In genomic region chr15:46386356-46386755, GRCh38 we compare ENCODE assay signal across 18 cellular contexts.
DNase-seq lines count a peak whose midpoint lies in the region; ATAC-seq, FAIRE-seq and TF ChIP-seq lines count a peak whose summit lies in the region.
"Had no signal": no experiment of that assay in that cellular context is flagged by ENCODE, and none has a peak within 500 bp of the region (broad histone marks: within the 10 kb centered on the region; RNA-seq: fewer than 3 reads in every experiment).

No MANE protein-coding gene starts in this region.

- ATAC-seq in RWPE2 (ENCODE audit: low read depth) (peak; percentile 54; the same call in 2 of the 3 replicates), GM19023 (IDR thresholded peaks at IDR 0.05; ENCODE audit: unreplicated experiment) (no peak)

- no peaks in the 10 kb centered on the region for H3K27me3 Mint-ChIP-seq in CD4-positive, alpha-beta memory T cell
- no peaks in the 10 kb centered on the region for H3K27me3 Mint-ChIP-seq in T-helper 2 cell treated with Interferon-gamma antibody and Interleukin-4, amounts not matched to agents 5 μg/mL and 100 μg/mL, for 36 hours (ENCODE audit: low read depth)
- H3K27me3 Mint-ChIP-seq: IgD-negative memory B cell had no signal

- POLR2A ChIA-PET in CD4-positive, alpha-beta memory T cell (lab: Charles Lee; ENCODE audit: partially characterized antibody), result no interaction called here

- no peak overlapping the region for H3K4me3 Mint-ChIP-seq in CD4-positive, alpha-beta memory T cell
- no peak overlapping the region for H3K4me3 Mint-ChIP-seq in T-helper 2 cell treated with Interferon-gamma antibody and Interleukin-4, amounts not matched to agents 5 μg/mL and 100 μg/mL, for 36 hours
- H3K4me3 Mint-ChIP-seq: CD14-positive monocyte; CD8-positive, alpha-beta memory T cell; HFFc6; IgD-negative memory B cell had no signal

- H2AK5ac ChIP-seq in mesenchymal stem cell (ENCODE audit: low read length, severe bottlenecking), result no peak overlapping the region

- H2BK5ac ChIP-seq in mesenchymal stem cell (ENCODE audit: low read depth, low read length, poor library complexity, severe bottlenecking), result no peak overlapping the region

- no peak overlapping the region for H3K4ac ChIP-seq in mesenchymal stem cell (ENCODE audit: low read depth in 1 of 2, low read length in 2 of 2)

- TF ChIP-seq POLR2A in GM12891 (IDR thresholded peaks at IDR 0.05; ENCODE audit: low read depth, low read length), result no peak

- H2BK15ac ChIP-seq in mesenchymal stem cell (ENCODE audit: low read depth, poor library complexity, severe bottlenecking), result no peak overlapping the region

- H3K14ac ChIP-seq in mesenchymal stem cell (ENCODE audit: low read length in 2 of 2), result no peak overlapping the region

- H3K18ac ChIP-seq in mesenchymal stem cell (ENCODE audit: low read depth in 1 of 2, low read length in 2 of 2), result no peak overlapping the region

- H3K23ac ChIP-seq in mesenchymal stem cell (ENCODE audit: low read length in 2 of 2), result no peak overlapping the region

- H2BK120ac ChIP-seq in mesenchymal stem cell (ENCODE audit: low read depth, low read length), result no peak overlapping the region

- H3K9ac ChIP-seq in mesenchymal stem cell (ENCODE audit: low read length), result no peak overlapping the region

- DNase-seq in COLO829 (ENCODE audit: low spot score) (peak; percentile 38), HT1080 (ENCODE audit: low read depth) (peak; percentile 52), RWPE2 (ENCODE audit: low spot score) (no peak), mesenchymal stem cell (peak; percentile 1), GM12891 (ENCODE audit: insufficient read length, low spot score) (no peak)
- DNase-seq in CD4-positive, alpha-beta memory T cell, result no peak
- DNase-seq in T-helper 2 cell treated with Interferon-gamma antibody and Interleukin-4, amounts not matched to agents 5 μg/mL and 100 μg/mL, for 36 hours (ENCODE audit: low spot score), result no peak
- DNase-seq: CD8-positive, alpha-beta memory T cell; DMS53; HCEC 1CT; HFFc6; KG1 had no signal

- peaks cover 2 to 15% (median 11%) of the 10 kb centered on the region in 8 donors for H3K9me3 Mint-ChIP-seq in CD4-positive, alpha-beta memory T cell
- peaks cover 55% of the 10 kb centered on the region for H3K9me3 Mint-ChIP-seq in T-helper 2 cell treated with Interferon-gamma antibody and Interleukin-4, amounts not matched to agents 5 μg/mL and 100 μg/mL, for 36 hours

- intact Hi-C loops in CD4-positive, alpha-beta memory T cell (cut with micrococcal nuclease), result no loop called here

- no peaks in the 10 kb centered on the region for H3K79me1 ChIP-seq in mesenchymal stem cell (replicated peaks; ENCODE audit: low read length, poor library complexity, severe bottlenecking)

- H3K36me3 ChIP-seq in RWPE2 (ENCODE audit: low read depth) (no peaks in the 10 kb centered on the region), mesenchymal stem cell (ENCODE audit: control insufficient read depth in 1 of 2, insufficient read depth in 2 of 2, low read depth in 1 of 2, low read length in 2 of 2) (no peaks in the 10 kb centered on the region)
- H3K36me3 ChIP-seq in CD4-positive, alpha-beta memory T cell (ENCODE audit: insufficient read depth, low read length), result no peaks in the 10 kb centered on the region

- no peak overlapping the region for H3K4me2 ChIP-seq in mesenchymal stem cell (ENCODE audit: low read length, poor library complexity, severe bottlenecking)

- H3K36me3 Mint-ChIP-seq in CD4-positive, alpha-beta memory T cell, result no peaks in the 10 kb centered on the region
- H3K36me3 Mint-ChIP-seq in T-helper 2 cell treated with Interferon-gamma antibody and Interleukin-4, amounts not matched to agents 5 μg/mL and 100 μg/mL, for 36 hours (ENCODE audit: low read depth), result no peaks in the 10 kb centered on the region
- H3K36me3 Mint-ChIP-seq: CD14-positive monocyte; CD8-positive, alpha-beta memory T cell; IgD-negative memory B cell had no signal

- no peak overlapping the region for H2BK12ac ChIP-seq in mesenchymal stem cell (ENCODE audit: low read length in 2 of 2)

- H3K9me3 ChIP-seq in RWPE2 (ENCODE audit: severe bottlenecking) (peaks cover 2% of the 10 kb centered on the region), mesenchymal stem cell (ENCODE audit: control insufficient read depth, low read length) (peaks cover 7% of the 10 kb centered on the region)
- H3K9me3 ChIP-seq in CD4-positive, alpha-beta memory T cell (ENCODE audit: control insufficient read depth in 1 of 2, low read length in 2 of 2), result peaks cover 0 to 3% of the 10 kb centered on the region in 2 donors

- no peak for TF ChIP-seq CTCF in RWPE2 (IDR thresholded peaks at IDR 0.05; ENCODE audit: poor library complexity, severe bottlenecking)

- FAIRE-seq in GM12891 (lab: Jason Lieb, UNC), result no peak
- FAIRE-seq: GM12892, H1 had no signal

- CTCF ChIA-PET in CD4-positive, alpha-beta memory T cell (lab: Charles Lee; ENCODE audit: partially characterized antibody), result no interaction called here

- H2AFZ ChIP-seq in mesenchymal stem cell (ENCODE audit: low read depth, low read length), result no peak overlapping the region

- no peak overlapping the region for H3K27ac Mint-ChIP-seq in CD4-positive, alpha-beta memory T cell
- no peak overlapping the region for H3K27ac Mint-ChIP-seq in T-helper 2 cell treated with Interferon-gamma antibody and Interleukin-4, amounts not matched to agents 5 μg/mL and 100 μg/mL, for 36 hours
- H3K27ac Mint-ChIP-seq: CD14-positive monocyte; CD8-positive, alpha-beta memory T cell; HFFc6; IgD-negative memory B cell had no signal

- no peak overlapping the region for H3K27ac ChIP-seq in RWPE2 (ENCODE audit: poor library complexity, severe bottlenecking)
- H3K27ac ChIP-seq in mesenchymal stem cell (ENCODE audit: low read length, poor library complexity, severe bottlenecking), result no peak overlapping the region
- H3K27ac ChIP-seq in CD4-positive, alpha-beta memory T cell (ENCODE audit: low read depth, low read length), result no peak overlapping the region
- H3K27ac ChIP-seq: 22Rv1 had no signal

- H4K91ac ChIP-seq in mesenchymal stem cell (ENCODE audit: low read length), result no peak overlapping the region

- H4K8ac ChIP-seq in mesenchymal stem cell (ENCODE audit: low read length), result no peak overlapping the region

- no peaks in the 10 kb centered on the region for H3K4me1 Mint-ChIP-seq in CD4-positive, alpha-beta memory T cell
- H3K4me1 Mint-ChIP-seq in T-helper 2 cell treated with Interferon-gamma antibody and Interleukin-4, amounts not matched to agents 5 μg/mL and 100 μg/mL, for 36 hours (ENCODE audit: low read depth), result no peaks in the 10 kb centered on the region
- H3K4me1 Mint-ChIP-seq: CD14-positive monocyte; CD8-positive, alpha-beta memory T cell; IgD-negative memory B cell had no signal

- WGBS in mesenchymal stem cell, result 37% methylated on average over 1 of the region's 1 CpG

- H3K4me3 ChIP-seq in RWPE2 (ENCODE audit: severe bottlenecking) (no peak overlapping the region), mesenchymal stem cell (ENCODE audit: insufficient read depth in 1 of 2, low read depth in 1 of 2, low read length in 2 of 2) (no peak overlapping the region)
- no peak overlapping the region for H3K4me3 ChIP-seq in CD4-positive, alpha-beta memory T cell (ENCODE audit: low read length in 2 of 2)

- H3K27me3 ChIP-seq in RWPE2 (ENCODE audit: insufficient read depth, poor library complexity, severe bottlenecking), result no peaks in the 10 kb centered on the region
- H3K27me3 ChIP-seq in mesenchymal stem cell (ENCODE audit: control insufficient read depth in 1 of 2, insufficient read depth in 1 of 2, low read length in 2 of 2), result no peaks in the 10 kb centered on the region
- no peaks in the 10 kb centered on the region for H3K27me3 ChIP-seq in CD4-positive, alpha-beta memory T cell (ENCODE audit: insufficient read depth, low read length)

- no peaks in the 10 kb centered on the region for H3K4me1 ChIP-seq in RWPE2 (ENCODE audit: insufficient read depth, poor library complexity, severe bottlenecking)
- H3K4me1 ChIP-seq in mesenchymal stem cell (ENCODE audit: control insufficient read depth, insufficient read depth, low read depth, low read length), result no peaks in the 10 kb centered on the region
- no peaks in the 10 kb centered on the region for H3K4me1 ChIP-seq in CD4-positive, alpha-beta memory T cell (ENCODE audit: insufficient read depth, low read length)

TF ChIP-seq in GM12891, 5 proteins besides CTCF, POLR2A, EP300 and RAD21:
- no peak for TF ChIP-seq PAX5 (IDR thresholded peaks at IDR 0.05; ENCODE audit: insufficient read depth, low read length, severe bottlenecking)
- TF ChIP-seq POLR2AphosphoS5 (IDR thresholded peaks at IDR 0.05; ENCODE audit: low read depth, low read length), result no peak
- TF ChIP-seq TAF1 (IDR thresholded peaks at IDR 0.05; ENCODE audit: low read depth, low read length), result no peak
- TF ChIP-seq POU2F2 (IDR thresholded peaks at IDR 0.05; ENCODE audit: low read depth, low read length), result no peak
- no peak for TF ChIP-seq SPI1 (IDR thresholded peaks at IDR 0.05; ENCODE audit: low read depth, low read length)

Comparison
In these comparisons a context has a peak if more than half of its experiments do, and no peak if none do; other contexts are left out.
1. DNase-seq: peak in COLO829 (single experiment), HT1080 (single experiment) and mesenchymal stem cell (single experiment); none in RWPE2 (single experiment), GM12891 (single experiment), CD4-positive, alpha-beta memory T cell (0 of 5) and T-helper 2 cell treated with Interferon-gamma antibody and Interleukin-4, amounts not matched to agents 5 μg/mL and 100 μg/mL, for 36 hours (single experiment).